In the genomic region with DNA sequence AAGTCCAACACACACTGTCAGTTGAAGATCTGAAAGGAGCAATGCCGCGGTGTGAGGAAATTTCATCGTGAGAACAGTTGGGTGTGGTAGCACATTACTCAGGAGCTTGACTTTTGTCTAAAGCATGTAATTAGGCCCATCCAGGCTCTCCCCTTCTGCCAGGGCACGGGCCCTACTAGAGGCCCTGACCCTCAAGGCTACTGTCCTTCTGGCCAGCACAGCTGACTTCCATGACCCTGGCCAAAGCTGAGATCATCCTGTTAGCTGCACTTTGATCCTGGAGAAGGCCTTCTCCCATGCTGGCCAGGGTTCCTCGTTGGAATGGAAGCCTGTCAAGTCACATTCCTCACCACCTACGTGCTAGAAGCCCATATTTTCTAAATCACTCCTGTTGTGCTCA, we compare ENCODE assay signal across 26 cellular contexts.
"Had no signal": no experiment of that assay in that cellular context is flagged by ENCODE, and none has a peak within 500 bp of the region (broad histone marks: within the 10 kb centered on the region; RNA-seq: fewer than 3 reads in every experiment).

No MANE protein-coding gene starts in this region.

- ATAC-seq: activated CD8-positive, alpha-beta memory T cell treated with anti-CD3 and anti-CD28 coated beads, Interleukin-2, amount 10 ng/mL, durations not matched to agents 7 days and 5 days; left ventricle myocardium superior; natural killer cell; right cardiac atrium; stimulated activated effector memory CD8-positive, alpha-beta T cell treated with anti-CD3 and anti-CD28 coated beads, Interleukin-12 subunit alpha, Interleukin-12 subunit beta, amount 100 ng/mL, for 72 hours; stimulated activated naive CD8-positive, alpha-beta T cell treated with anti-CD3 and anti-CD28 coated beads, Interleukin-15, amount 100 ng/mL, for 72 hours had no signal

- H3K79me2 ChIP-seq: hepatocyte had no signal

- H3K36me3 ChIP-seq: ovary, prostate gland, tibial artery had no signal

- H3K9me3 ChIP-seq: ovary, prostate gland, tibial artery had no signal

- FAIRE-seq: urothelium cell line had no signal

- H3K27ac ChIP-seq: hepatocyte, ovary, prostate gland, tibial artery had no signal

- H3K4me1 ChIP-seq: prostate gland, tibial artery had no signal

- H3K27me3 ChIP-seq: hepatocyte, ovary, tibial artery had no signal

- H3K4me2 ChIP-seq: hepatocyte had no signal

- DNase-seq: activated B cell treated with CpG ODN at 0.5 μM for 24 hours; activated CD4-positive, alpha-beta memory T cell treated with anti-CD3 and anti-CD28 coated beads for 36 hours; activated CD4-positive, alpha-beta T cell treated with anti-CD3 and anti-CD28 coated beads for 4 hours; activated CD8-positive, alpha-beta memory T cell treated with anti-CD3 and anti-CD28 coated beads, Interleukin-2, amount 10 ng/mL, durations not matched to agents 7 days and 5 days; activated effector memory CD4-positive, alpha-beta T cell treated with anti-CD3 and anti-CD28 coated beads, Interleukin-2, amount 50 U/mL, for 16 hours; activated naive CD4-positive, alpha-beta T cell treated with anti-CD3 and anti-CD28 coated beads, Interleukin-2, amount 10 ng/mL, durations not matched to agents 7 days and 5 days; activated T-cell treated with anti-CD3 and anti-CD28 coated beads for 4 hours; amygdala; cortex of kidney; endodermal cell; foreskin melanocyte; glutamatergic neuron; immature natural killer cell; left ventricle myocardium superior; midbrain; natural killer cell; ovary; right cardiac atrium; stimulated activated CD4-positive, alpha-beta T cell treated with anti-CD3 and anti-CD28 coated beads, Interleukin-2, amount 100 ng/mL, for 24 hours; stimulated activated naive CD8-positive, alpha-beta T cell treated with anti-CD3 and anti-CD28 coated beads, Interleukin-15, amount 100 ng/mL, for 72 hours; tibial artery had no signal

- H2AFZ ChIP-seq: hepatocyte had no signal

- H3K4me3 ChIP-seq: hepatocyte, ovary, prostate gland, skin epidermis, tibial artery had no signal
